16 cellular contexts compared by ENCODE assay signal in genomic region chr10:92826504-92826903, GRCh38. TPM values are rescaled to one million over a fixed set of nuclear protein-coding genes. Genes with fewer than 3 reads are reported as not detected.
DNase-seq lines count a peak whose midpoint lies in the region; ATAC-seq, FAIRE-seq and TF ChIP-seq lines count a peak whose summit lies in the region.
"Had no signal": no experiment of that assay in that cellular context is flagged by ENCODE, and none has a peak within 500 bp of the region (broad histone marks: within the 10 kb centered on the region; RNA-seq: fewer than 3 reads in every experiment).

No MANE protein-coding gene starts in this region.

- no peaks in the 10 kb centered on the region for H3K36me3 ChIP-seq in astrocyte (ENCODE audit: insufficient read depth, low read length)

- H3K9me3 ChIP-seq in astrocyte (ENCODE audit: insufficient read depth, low read depth, low read length): no peaks in the 10 kb centered on the region
- H3K9me3 ChIP-seq: Caco-2 had no signal

- no peak for FAIRE-seq in astrocyte (lab: Jason Lieb, UNC)
- FAIRE-seq: A204.1, GM19239, H1 had no signal

- H3K4me3 ChIP-seq in astrocyte (ENCODE audit: insufficient read depth, low read depth, low read length): no peak overlapping the region

- DNase-seq in stimulated activated naive CD8-positive, alpha-beta T cell treated with anti-CD3 and anti-CD28 coated beads, Interleukin-15, Interleukin-2, amounts not matched to agents 100 U/mL and 50 U/mL, for 24 hours: no peak
- DNase-seq in astrocyte (ENCODE audit: low read depth): no peak
- no peak for DNase-seq in left ventricle myocardium superior
- DNase-seq in HuH-7 (ENCODE audit: low spot score): no peak
- DNase-seq in H4 (ENCODE audit: low spot score): no peak
- DNase-seq in pons (ENCODE audit: low spot score): no peak
- DNase-seq: Caco-2; CD8-positive, alpha-beta memory T cell; DMS53; GF-D8 had no signal

- no peaks in the 10 kb centered on the region for H3K27me3 Mint-ChIP-seq in stimulated activated naive CD8-positive, alpha-beta T cell treated with anti-CD3 and anti-CD28 coated beads, Interleukin-15, Interleukin-2, amounts not matched to agents 100 ng/mL and 50 ng/mL, for 24 hours
- no peaks in the 10 kb centered on the region for H3K27me3 Mint-ChIP-seq in astrocyte (ENCODE audit: low read depth, unreplicated experiment)

- H3K27me3 ChIP-seq in astrocyte (ENCODE audit: insufficient read depth, low read length): no peaks in the 10 kb centered on the region

- no peaks in the 10 kb centered on the region for H3K79me2 ChIP-seq in astrocyte (ENCODE audit: insufficient read depth, low read length)

- H3K27ac Mint-ChIP-seq in stimulated activated naive CD8-positive, alpha-beta T cell treated with anti-CD3 and anti-CD28 coated beads, Interleukin-15, Interleukin-2, amounts not matched to agents 100 ng/mL and 50 ng/mL, for 24 hours: peak overlapping the region; percentile 12
- no peak overlapping the region for H3K27ac Mint-ChIP-seq in astrocyte (ENCODE audit: unreplicated experiment)
- H3K27ac Mint-ChIP-seq: CD8-positive, alpha-beta memory T cell had no signal

- no peak overlapping the region for H3K4me2 ChIP-seq in astrocyte (ENCODE audit: low read length)

- no peaks in the 10 kb centered on the region for H4K20me1 ChIP-seq in astrocyte (ENCODE audit: insufficient read depth, low read length)

- H3K36me3 Mint-ChIP-seq in stimulated activated naive CD8-positive, alpha-beta T cell treated with anti-CD3 and anti-CD28 coated beads, Interleukin-15, Interleukin-2, amounts not matched to agents 100 ng/mL and 50 ng/mL, for 24 hours (ENCODE audit: low read depth): peaks cover 6% of the 10 kb centered on the region
- no peaks in the 10 kb centered on the region for H3K36me3 Mint-ChIP-seq in astrocyte (ENCODE audit: low read depth, unreplicated experiment)
- H3K36me3 Mint-ChIP-seq: CD8-positive, alpha-beta memory T cell had no signal

- peak overlapping the region; percentile 14 for H2AFZ ChIP-seq in astrocyte (ENCODE audit: low read depth, low read length)

- H3K9me3 Mint-ChIP-seq in stimulated activated naive CD8-positive, alpha-beta T cell treated with anti-CD3 and anti-CD28 coated beads, Interleukin-15, Interleukin-2, amounts not matched to agents 100 ng/mL and 50 ng/mL, for 24 hours: no peaks in the 10 kb centered on the region
- H3K9me3 Mint-ChIP-seq in astrocyte (ENCODE audit: unreplicated experiment): no peaks in the 10 kb centered on the region
- H3K9me3 Mint-ChIP-seq: CD8-positive, alpha-beta memory T cell had no signal

- no peak overlapping the region for H3K9ac ChIP-seq in astrocyte (ENCODE audit: low read length)

- H3K4me1 ChIP-seq in astrocyte (ENCODE audit: insufficient read depth, low read length): peaks cover 5% of the 10 kb centered on the region

- no peak for ATAC-seq in stimulated activated naive CD8-positive, alpha-beta T cell treated with anti-CD3 and anti-CD28 coated beads, Interleukin-15, Interleukin-2, amounts not matched to agents 100 U/mL and 50 U/mL, for 24 hours
- ATAC-seq in left ventricle myocardium superior: peak; percentile 76
- ATAC-seq: HCT116 had no signal

- H3K4me3 Mint-ChIP-seq in stimulated activated naive CD8-positive, alpha-beta T cell treated with anti-CD3 and anti-CD28 coated beads, Interleukin-15, Interleukin-2, amounts not matched to agents 100 ng/mL and 50 ng/mL, for 24 hours: no peak overlapping the region
- no peak overlapping the region for H3K4me3 Mint-ChIP-seq in astrocyte (ENCODE audit: unreplicated experiment)
- H3K4me3 Mint-ChIP-seq: CD8-positive, alpha-beta memory T cell had no signal

- H3K4me1 Mint-ChIP-seq in stimulated activated naive CD8-positive, alpha-beta T cell treated with anti-CD3 and anti-CD28 coated beads, Interleukin-15, Interleukin-2, amounts not matched to agents 100 ng/mL and 50 ng/mL, for 24 hours (ENCODE audit: low read depth): peaks cover 26% of the 10 kb centered on the region
- H3K4me1 Mint-ChIP-seq in astrocyte (ENCODE audit: low read depth, unreplicated experiment): peaks cover 6% of the 10 kb centered on the region

- H3K27ac ChIP-seq in astrocyte (ENCODE audit: low read depth, low read length): no peak overlapping the region
- H3K27ac ChIP-seq: HL-60 had no signal

- TF ChIP-seq CTCF in astrocyte (IDR thresholded peaks at IDR 0.05; ENCODE audit: insufficient read depth, low read depth, low read length): no peak

- intact Hi-C loops in left ventricle myocardium superior (cut with micrococcal nuclease): no loop called here

RNA-seq across cellular contexts. Expression of gene EXOC6, which starts 21.8 kb away (rescaled TPM):
- total RNA-seq in astrocyte (3.4 and 4.9 TPM in 2 replicates), left ventricle myocardium superior (9.2 TPM)
- total RNA-seq in H4 (2014; rRNA removed; shearing (Covaris generic)): 6.9 and 8.8 TPM in 2 replicates
